Comparison of ENCODE assay signal across 16 cellular contexts in the genomic region with DNA sequence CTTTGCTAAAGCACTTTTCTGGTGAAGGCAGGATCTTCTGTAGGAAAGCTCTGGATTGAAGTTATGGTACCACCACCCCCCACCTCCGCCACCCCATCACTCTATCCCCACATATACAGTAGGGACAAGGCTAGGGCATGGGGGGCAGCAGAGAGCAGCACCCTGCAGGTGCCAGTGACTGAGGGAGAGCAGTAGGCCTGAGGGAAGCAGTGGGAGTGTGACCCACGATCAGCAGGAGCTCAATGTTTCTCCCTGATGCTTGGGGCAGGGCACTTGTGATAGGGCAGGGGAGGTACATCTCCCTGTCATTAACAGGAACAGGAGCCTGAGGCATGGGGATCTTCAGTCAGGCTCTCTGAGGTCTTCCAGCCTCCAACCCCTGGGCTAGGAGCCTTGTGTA.
A peak's percentile ranks its signal among the peaks of the same experiment; 100 is the strongest.
DNase-seq lines count a peak whose midpoint lies in the region; ATAC-seq and TF ChIP-seq lines count a peak whose summit lies in the region.
"Had no signal": no experiment of that assay in that cellular context is flagged by ENCODE, and none has a peak within 500 bp of the region (broad histone marks: within the 10 kb centered on the region; RNA-seq: fewer than 3 reads in every experiment).

No MANE protein-coding gene starts in this region.

- H3K9me3 ChIP-seq in DOHH2 (ENCODE audit: control insufficient read depth, insufficient read depth, low read length) (no peaks in the 10 kb centered on the region), sigmoid colon (no peaks in the 10 kb centered on the region), gastrocnemius medialis (no peaks in the 10 kb centered on the region)

- H3K4me1 ChIP-seq in DOHH2 (ENCODE audit: control insufficient read depth, low read length) (peaks cover 39% of the 10 kb centered on the region), sigmoid colon (peaks cover 0 to 85% (median 60%) of the 10 kb centered on the region in 4 donors), gastrocnemius medialis (peaks cover 10 to 24% of the 10 kb centered on the region in 2 donors)

- H3K27ac ChIP-seq in DOHH2 (ENCODE audit: low read depth, low read length) (no peak overlapping the region), sigmoid colon (peak overlapping the region; percentile 75 to 86 (median 82)), gastrocnemius medialis (peak overlapping the region in 1 of 4 donors; percentile 53)
- H3K27ac ChIP-seq: C4-2B had no signal

- TF ChIP-seq CTCF in DOHH2 (IDR thresholded peaks at IDR 0.05; ENCODE audit: low read depth, low read length, poor library complexity, severe bottlenecking), result peak; percentile 28
- peak; percentile 10 for TF ChIP-seq CTCF in epithelial cell of proximal tubule (conservative IDR thresholded peaks at IDR 0.05; ENCODE audit: low read depth, low read length)
- TF ChIP-seq CTCF in sigmoid colon (IDR thresholded peaks at IDR 0.05), result no peak
- no peak for TF ChIP-seq CTCF in gastrocnemius medialis (IDR thresholded peaks at IDR 0.05 in 4 of 5, conservative IDR thresholded peaks at IDR 0.05 in 1 of 5)

- no peaks in the 10 kb centered on the region for H3K79me2 ChIP-seq in DOHH2 (ENCODE audit: control insufficient read depth, low read length)

- no peak overlapping the region for H3K4me2 ChIP-seq in DOHH2 (ENCODE audit: low read length)

- H3K27ac Mint-ChIP-seq in immature natural killer cell, result peak overlapping the region in 1 of 6 donors; percentile 34
- H3K27ac Mint-ChIP-seq: activated CD8-positive, alpha-beta T cell treated with anti-CD3 and anti-CD28 coated beads, Interleukin-2, amount 10 ng/mL, durations not matched to agents 7 days and 5 days had no signal

- H3K4me3 ChIP-seq in DOHH2 (ENCODE audit: low read length) (no peak overlapping the region), epithelial cell of proximal tubule (ENCODE audit: low read depth, low read length) (no peak overlapping the region), sigmoid colon (no peak overlapping the region), gastrocnemius medialis (no peak overlapping the region)

- H3K36me3 ChIP-seq in DOHH2 (ENCODE audit: control insufficient read depth, low read length) (no peaks in the 10 kb centered on the region), sigmoid colon (no peaks in the 10 kb centered on the region), gastrocnemius medialis (no peaks in the 10 kb centered on the region)

- no peaks in the 10 kb centered on the region for H3F3A ChIP-seq in DOHH2 (ENCODE audit: control insufficient read depth, insufficient read depth)

- no peak for TF ChIP-seq EP300 in sigmoid colon (IDR thresholded peaks at IDR 0.05)

- TF ChIP-seq POLR2A in sigmoid colon (IDR thresholded peaks at IDR 0.05) (no peak), gastrocnemius medialis (IDR thresholded peaks at IDR 0.05) (no peak)

- H3K9me2 ChIP-seq in DOHH2 (replicated peaks; ENCODE audit: control insufficient read depth, low read length), result no peaks in the 10 kb centered on the region

- peaks cover 2 to 3% (median 2%) of the 10 kb centered on the region in 3 donors for H3K27me3 Mint-ChIP-seq in immature natural killer cell (ENCODE audit: low read depth in 3 of 3)

- intact Hi-C loops in sigmoid colon (cut with DNase I), result loop anchor here (5.0 kb wide), 3 partner anchors 53 to 127 kb away; no protein-coding TSS in a partner anchor
- intact Hi-C loops in gastrocnemius medialis (cut with DNase I; ENCODE audit: low total_unique reads), result loop anchor here (5.0 kb wide), 1 partner anchor 82 kb away; no protein-coding TSS in a partner anchor

- no peak overlapping the region for H3K4me3 Mint-ChIP-seq in immature natural killer cell
- H3K4me3 Mint-ChIP-seq: activated CD8-positive, alpha-beta T cell treated with anti-CD3 and anti-CD28 coated beads, Interleukin-2, amount 10 ng/mL, durations not matched to agents 7 days and 5 days had no signal

- DNase-seq in Kasumi-1 (lab: John Stamatoyannopoulos, UW) (peak; percentile 22 to 57), epithelial cell of proximal tubule (ENCODE audit: low read depth) (no peak), sigmoid colon (peak; percentile 52), immature natural killer cell (no peak), HPDE6-E6E7 (ENCODE audit: extremely low spot score) (no peak), gastrocnemius medialis (no peak)
- DNase-seq: activated CD8-positive, alpha-beta T cell treated with anti-CD3 and anti-CD28 coated beads, Interleukin-2, amount 10 ng/mL, durations not matched to agents 7 days and 5 days; amygdala; DMS79 treated with DMSO at 0.1 percent for 48 hours; left cardiac atrium; NCI-H2029; NCI-H524 treated with DMSO at 0.1 percent for 48 hours; stimulated activated CD4-positive, alpha-beta T cell treated with anti-CD3 and anti-CD28 coated beads, Interleukin-4, amount 100 ng/mL, for 1 hour had no signal

- H3K27me3 ChIP-seq in DOHH2 (ENCODE audit: control insufficient read depth, low read length) (no peaks in the 10 kb centered on the region), sigmoid colon (no peaks in the 10 kb centered on the region), gastrocnemius medialis (no peaks in the 10 kb centered on the region)

- peaks cover 0 to 10% (median 4%) of the 10 kb centered on the region in 3 donors for H3K36me3 Mint-ChIP-seq in immature natural killer cell

- WGBS in sigmoid colon, 2 donors, result 96 to 98% methylated on average over 2 of the region's 2 CpGs

- ATAC-seq in HG03571 (IDR thresholded peaks at IDR 0.05; ENCODE audit: unreplicated experiment) (no peak), gastrocnemius medialis (no peak)
- ATAC-seq: activated CD8-positive, alpha-beta T cell treated with anti-CD3 and anti-CD28 coated beads, Interleukin-2, amount 10 ng/mL, durations not matched to agents 7 days and 5 days; left cardiac atrium had no signal

- no peaks in the 10 kb centered on the region for H3K9me3 Mint-ChIP-seq in immature natural killer cell

- no peaks in the 10 kb centered on the region for H4K20me1 ChIP-seq in DOHH2 (ENCODE audit: control insufficient read depth, insufficient read depth, low read depth, low read length)

- peaks cover 11 to 18% of the 10 kb centered on the region in 2 donors for H3K4me1 Mint-ChIP-seq in immature natural killer cell

- in situ Hi-C loops in gastrocnemius medialis (cut with MboI; ENCODE audit: low sequenced_read_pairs in 4 of 4), result no loop called here

Comparison
In these comparisons a context has a peak if more than half of its experiments do, and no peak if none do; other contexts are left out.
1. CTCF ChIP-seq: peak in DOHH2 (single experiment) and epithelial cell of proximal tubule (single experiment); none in sigmoid colon (0 of 4) and gastrocnemius medialis (0 of 5).
2. DNase-seq: peak in Kasumi-1 (2 of 2) and sigmoid colon (single experiment); none in epithelial cell of proximal tubule (single experiment), immature natural killer cell (0 of 3), HPDE6-E6E7 (single experiment) and gastrocnemius medialis (0 of 2).